In the genomic region with DNA sequence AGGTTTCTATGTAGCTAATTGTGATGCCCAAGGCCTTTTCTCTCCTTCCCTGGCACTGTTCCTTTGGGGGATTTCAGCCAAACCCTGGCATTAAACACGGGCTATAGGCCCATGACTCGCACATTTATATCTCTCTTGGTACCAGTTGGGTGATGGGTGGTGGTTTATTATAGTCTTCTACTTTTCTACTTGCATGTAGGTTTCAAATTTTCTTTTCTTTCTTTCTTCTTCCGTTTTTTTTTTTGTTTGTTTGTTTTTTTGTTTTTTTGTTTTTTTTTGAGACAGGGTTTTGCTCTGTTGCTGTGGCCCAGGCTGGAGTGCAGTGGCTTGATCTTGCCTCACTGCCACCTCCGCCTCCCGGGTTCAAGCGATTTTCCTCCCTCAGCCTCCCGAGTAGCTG, we compare ENCODE assay signal across 8 cellular contexts. TPM values are rescaled to one million over a fixed set of nuclear protein-coding genes. Genes with fewer than 3 reads are reported as not detected.
DNase-seq lines count a peak whose midpoint lies in the region; ATAC-seq and TF ChIP-seq lines count a peak whose summit lies in the region.

No MANE protein-coding gene starts in this region.

- H3K9me2 ChIP-seq in GM23248 (ENCODE audit: insufficient read depth) (no peaks in the 10 kb centered on the region), SU-DHL-6 (replicated peaks; ENCODE audit: insufficient read depth, low read length) (no peaks in the 10 kb centered on the region)

- in situ Hi-C loops in GM23248 (cut with MboI), result no loop called here

- no peaks in the 10 kb centered on the region for H3K9me3 ChIP-seq in GM23248 (ENCODE audit: low read depth)
- no peaks in the 10 kb centered on the region for H3K9me3 ChIP-seq in SU-DHL-6 (ENCODE audit: insufficient read depth, low read length)
- H3K9me3 ChIP-seq in skeletal muscle tissue (ENCODE audit: control insufficient read depth in 3 of 3, low read length in 3 of 3), result no peaks in the 10 kb centered on the region

- peaks cover 19% of the 10 kb centered on the region for H3K79me2 ChIP-seq in GM23248 (ENCODE audit: insufficient read depth)
- H3K79me2 ChIP-seq in SU-DHL-6 (ENCODE audit: insufficient read depth, low read length), result peaks cover 22% of the 10 kb centered on the region; the same call in 1 of the 2 replicates

- ATAC-seq in HG03342 (IDR thresholded peaks at IDR 0.05; ENCODE audit: unreplicated experiment), result no peak

- peak; percentile 20 for DNase-seq in GM23248
- no peak for DNase-seq in fibroblast of pulmonary artery (ENCODE audit: low read depth)
- no peak for DNase-seq in globus pallidus (ENCODE audit: low spot score)
- no peak for DNase-seq in iPS-NIHi7 (ENCODE audit: extremely low spot score)
- DNase-seq in UCSD-AML1 (lab: John Stamatoyannopoulos, UW; ENCODE audit: unreplicated experiment), result no peak

- H3K4me3 ChIP-seq in GM23248, result peak overlapping the region; percentile 95
- peak overlapping the region; percentile 65 for H3K4me3 ChIP-seq in SU-DHL-6 (ENCODE audit: insufficient read depth, low read length, poor library complexity, severe bottlenecking)
- peak overlapping the region; percentile 80 for H3K4me3 ChIP-seq in fibroblast of pulmonary artery (replicated peaks; ENCODE audit: low read depth, low read length)
- H3K4me3 ChIP-seq in skeletal muscle tissue (ENCODE audit: low read length in 3 of 3), result peak overlapping the region; percentile 76 to 86 (median 85)

- H3K9ac ChIP-seq in GM23248, result peak overlapping the region; percentile 92
- peak overlapping the region; percentile 81 for H3K9ac ChIP-seq in SU-DHL-6 (ENCODE audit: low read length)
- H3K9ac ChIP-seq in skeletal muscle tissue (ENCODE audit: low read depth in 1 of 3, low read length in 3 of 3), result peak overlapping the region in 2 of 3 donors; percentile 82

- H3K27ac ChIP-seq in GM23248, result no peak overlapping the region
- peak overlapping the region; percentile 78 for H3K27ac ChIP-seq in SU-DHL-6 (ENCODE audit: low read depth, low read length)
- peak overlapping the region; percentile 87 for H3K27ac ChIP-seq in skeletal muscle tissue (ENCODE audit: low read depth, low read length)

- WGBS in GM23248 (ENCODE audit: low coverage in 1 of 2, low lambda C conversion rate in 2 of 2, missing lambda C conversion rate in 2 of 2), 2 experiments, result 47 to 57% methylated on average over 7 of the region's 7 CpGs

- H4K20me1 ChIP-seq in GM23248 (ENCODE audit: insufficient read depth) (no peaks in the 10 kb centered on the region), SU-DHL-6 (ENCODE audit: low read depth, low read length) (no peaks in the 10 kb centered on the region)

- no peak for TF ChIP-seq CTCF in SU-DHL-6 (IDR thresholded peaks at IDR 0.05; ENCODE audit: insufficient read depth, low read length, poor library complexity, severe bottlenecking)
- no peak for TF ChIP-seq CTCF in fibroblast of pulmonary artery (IDR thresholded peaks at IDR 0.05; ENCODE audit: low read length, missing control alignments)

- H3K4me1 ChIP-seq in GM23248 (ENCODE audit: insufficient read depth), result no peaks in the 10 kb centered on the region
- H3K4me1 ChIP-seq in skeletal muscle tissue (ENCODE audit: control insufficient read depth in 3 of 3, insufficient read depth in 3 of 3, low read length in 3 of 3), result peaks cover 12 to 25% (median 25%) of the 10 kb centered on the region in 3 donors

- 0 out of 2 replicates have a peak, but pooled peaks cover 8% of the 10 kb centered on the region for H3K36me3 ChIP-seq in GM23248 (ENCODE audit: low read depth)
- H3K36me3 ChIP-seq in SU-DHL-6 (ENCODE audit: low read length), result 0 out of 2 replicates have a peak, but pooled peaks cover 4% of the 10 kb centered on the region
- peaks cover 9 to 17% (median 13%) of the 10 kb centered on the region in 3 donors for H3K36me3 ChIP-seq in skeletal muscle tissue (ENCODE audit: control insufficient read depth in 3 of 3, insufficient read depth in 3 of 3, low read length in 3 of 3)

- H3F3A ChIP-seq in GM23248 (ENCODE audit: insufficient read depth) (no peaks in the 10 kb centered on the region), SU-DHL-6 (ENCODE audit: insufficient read depth) (peaks cover 49% of the 10 kb centered on the region)

- H2AFZ ChIP-seq in GM23248 (peak overlapping the region; percentile 92), SU-DHL-6 (ENCODE audit: low read depth, low read length, severe bottlenecking) (no peak overlapping the region)

- H3K27me3 ChIP-seq in GM23248 (replicated peaks; ENCODE audit: insufficient read depth) (no peaks in the 10 kb centered on the region), SU-DHL-6 (ENCODE audit: low read length) (no peaks in the 10 kb centered on the region), skeletal muscle tissue (ENCODE audit: control insufficient read depth in 3 of 3, insufficient read depth in 3 of 3, low read length in 3 of 3) (no peaks in the 10 kb centered on the region)

- H3K4me2 ChIP-seq in GM23248 (ENCODE audit: unreplicated experiment) (peak overlapping the region; percentile 95), SU-DHL-6 (ENCODE audit: low read depth, low read length, poor library complexity, severe bottlenecking) (peak overlapping the region; percentile 82)

RNA-seq across cellular contexts. Expression of gene IL10RB, which starts 1.1 kb away (rescaled TPM):
- total RNA-seq in GM23248 (2014; rRNA removed; shearing (Covaris generic)), result 49.3 and 50.6 TPM in 2 replicates
- polyA plus RNA-seq in GM23248 (2016; fragmentation: Nextera tagmentation; extraction: Ambion mirVana), result 52.4 and 56.8 TPM in 2 replicates
- total RNA-seq in skeletal muscle tissue, result 23.0 TPM

RNA-seq across cellular contexts. Expression of gene IFNAR2, which starts 37.5 kb away (rescaled TPM):
- total RNA-seq in GM23248 (2014; rRNA removed; shearing (Covaris generic)), result 4.0 and 4.3 TPM in 2 replicates
- 19.1 and 21.8 TPM in 2 replicates for polyA plus RNA-seq in GM23248 (2016; fragmentation: Nextera tagmentation; extraction: Ambion mirVana)
- 5.7 TPM for total RNA-seq in skeletal muscle tissue

RNA-seq across cellular contexts. Expression of gene IFNAR1, which starts 57.5 kb away (rescaled TPM):
- 19.1 and 24.0 TPM in 2 replicates for total RNA-seq in GM23248 (2014; rRNA removed; shearing (Covaris generic))
- 55.9 and 65.1 TPM in 2 replicates for polyA plus RNA-seq in GM23248 (2016; fragmentation: Nextera tagmentation; extraction: Ambion mirVana)
- total RNA-seq in skeletal muscle tissue, result 15.1 TPM
